Comparison of ENCODE assay signal across 8 cellular contexts in the genomic region with DNA sequence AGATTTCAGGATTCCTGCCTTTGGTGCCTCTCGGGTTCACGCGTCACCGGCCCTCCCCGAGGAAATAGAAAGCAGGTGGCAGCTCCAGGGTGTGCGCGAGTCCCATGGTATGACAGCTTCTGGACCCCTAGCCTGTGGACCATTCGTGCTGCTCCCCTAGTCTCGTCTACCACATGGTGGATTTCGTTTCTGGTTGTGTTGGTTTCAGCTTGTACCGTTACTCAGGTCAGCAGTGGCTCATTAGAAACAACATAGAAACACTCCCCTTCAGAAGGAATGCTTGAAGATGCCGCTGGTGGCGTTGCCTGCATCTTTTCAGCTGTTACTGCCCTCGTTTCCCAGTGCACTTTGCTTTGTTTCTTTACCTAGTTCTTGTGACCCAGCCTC. TPM values are rescaled to one million over a fixed set of nuclear protein-coding genes. Genes with fewer than 3 reads are reported as not detected.
A peak's percentile ranks its signal among the peaks of the same experiment; 100 is the strongest.
DNase-seq lines count a peak whose midpoint lies in the region; ATAC-seq, FAIRE-seq and TF ChIP-seq lines count a peak whose summit lies in the region.

No MANE protein-coding gene starts in this region.

- CTCF ChIA-PET in AG04450 (lab: Charles Lee) (interaction anchor here (0.7 to 2.2 kb wide), 2 partner anchors 21 to 60 kb away, joined by 3 to 10 read pairs; no protein-coding TSS in a partner anchor), GM12878 (lab: Yijun Ruan, JAX) (interaction anchor here (0.7 to 4.3 kb wide), 5 partner anchors 8 to 76 kb away, joined by 3 to 26 read pairs (median 4); partner anchors contain the start of gene API5)

- WGBS in GM12878 (ENCODE audit: insufficient coverage, insufficient replicate concordance, low lambda C conversion rate, missing lambda C conversion rate): 2% methylated on average over 14 of the region's 14 CpGs

- no TSS peak for BruUV-seq in GM12878 (replicated peaks; lab: Mats Ljungman, UMichigan)

- FAIRE-seq in GM12878 (lab: Jason Lieb, UNC): peak; percentile 38

- H3K27me3 ChIP-seq in AG04450 (ENCODE audit: control insufficient read depth, insufficient read depth, low read length) (no peaks in the 10 kb centered on the region), GM12878 (replicated peaks in 1 of 2; ENCODE audit: control insufficient read depth in 2 of 2, insufficient read depth in 2 of 2, low read length in 1 of 2) (no peaks in the 10 kb centered on the region)

- peak overlapping the region; percentile 96 for H3K9ac ChIP-seq in GM12878 (ENCODE audit: control insufficient read depth, insufficient read depth, low read length)

- H3K4me2 ChIP-seq in GM12878 (ENCODE audit: control insufficient read depth, insufficient read depth): peak overlapping the region; percentile 78

- POLR2A ChIA-PET in AG04450 (lab: Yijun Ruan, JAX) (interaction anchor here (0.7 to 1.9 kb wide), 6 partner anchors 8 to 47 kb away, joined by 3 to 27 read pairs (median 7); partner anchors contain the start of gene API5), GM12878 (lab: Charles Lee) (interaction anchor here (0.7 to 2.5 kb wide), 4 partner anchors 9 to 47 kb away, joined by 3 to 19 read pairs (median 10); partner anchors contain the start of gene API5)

- H3K27ac ChIP-seq in AG04450 (ENCODE audit: low read depth, low read length) (peak overlapping the region; percentile 73), GM12878 (ENCODE audit: control insufficient read depth, insufficient read depth) (peak overlapping the region; percentile 96)

- TF ChIP-seq RAD21 in GM12878 (IDR thresholded peaks at IDR 0.05; ENCODE audit: insufficient read depth, low read depth, low read length): no peak

- no peak for TF ChIP-seq POLR2A in GM12878 (IDR thresholded peaks at IDR 0.05; ENCODE audit: low read depth, low read length)

- ATAC-seq in HG02759 (IDR thresholded peaks at IDR 0.05; ENCODE audit: unreplicated experiment) (peak; percentile 35), GM12878 (peak; percentile 74)

- no peaks in the 10 kb centered on the region; the same call in 1 of the 2 replicates for H3K9me3 ChIP-seq in AG04450 (ENCODE audit: control insufficient read depth, insufficient read depth, low read length)
- H3K9me3 ChIP-seq in GM12878 (replicated peaks; ENCODE audit: control insufficient read depth, insufficient read depth, low read length): no peaks in the 10 kb centered on the region

- DNase-seq in AG04450 (ENCODE audit: low read depth, low spot score) (no peak), GM13977 (ENCODE audit: low spot score) (peak; percentile 39), NCI-H146 treated with DMSO at 0.1 percent for 48 hours (lab: John Stamatoyannopoulos, UW; ENCODE audit: unreplicated experiment) (peak; percentile 18), GM12878 (ENCODE audit: low read depth, low spot score) (peak; percentile 21), iPS-NIHi7 (ENCODE audit: extremely low spot score) (peak; percentile 22), NCI-H524 treated with DMSO at 0.1 percent for 48 hours (lab: John Stamatoyannopoulos, UW) (no peak)
- DNase-seq in stimulated activated CD4-positive, alpha-beta T cell treated with anti-CD3 and anti-CD28 coated beads, Interleukin-4, amount 100 ng/mL, for 24 hours: peak; percentile 41

- intact Hi-C loops in GM12878 (cut with micrococcal nuclease; ENCODE audit: unreplicated experiment): loop anchor here (2.0 kb wide), 1 partner anchor 47 kb away; no protein-coding TSS in a partner anchor

- H3K4me3 ChIP-seq in AG04450 (ENCODE audit: low read depth, low read length) (peak overlapping the region; percentile 91), GM12878 (peak overlapping the region; percentile 62)

- peaks cover 55% of the 10 kb centered on the region for H3K79me2 ChIP-seq in GM12878 (ENCODE audit: control insufficient read depth, insufficient read depth, low read length)

- SMC1A ChIA-PET in GM12878 (lab: Charles Lee; ENCODE audit: uncharacterized antibody, unreplicated experiment): interaction anchor here (1.1 to 2.1 kb wide), 11 partner anchors 7 to 64 kb away, joined by 3 to 9 read pairs (median 4); no protein-coding TSS in a partner anchor

- peak overlapping the region; percentile 89 for H2AFZ ChIP-seq in GM12878 (ENCODE audit: control insufficient read depth, low read depth, low read length)

- H4K20me1 ChIP-seq in GM12878 (ENCODE audit: control insufficient read depth, insufficient read depth): no peaks in the 10 kb centered on the region

- RAD21 ChIA-PET in GM12878 (lab: Charles Lee; ENCODE audit: unreplicated experiment): interaction anchor here (1.2 to 2.8 kb wide), 2 partner anchors 8 to 47 kb away, joined by 4 to 17 read pairs; partner anchors contain the start of gene API5

- no peaks in the 10 kb centered on the region for H3K36me3 ChIP-seq in GM12878 (ENCODE audit: control insufficient read depth in 2 of 2, insufficient read depth in 2 of 2, low read length in 1 of 2)

- TF ChIP-seq CTCF in AG04450 (IDR thresholded peaks at IDR 0.05; ENCODE audit: low read depth, low read length) (no peak), GM13977 (IDR thresholded peaks at IDR 0.05; ENCODE audit: extremely low read depth, insufficient read depth, missing control alignments) (no peak), GM12878 (IDR thresholded peaks at IDR 0.05 in 2 of 3, conservative IDR thresholded peaks at IDR 0.05 in 1 of 3; ENCODE audit: control insufficient read depth in 2 of 3, extremely low read depth in 1 of 3, insufficient read depth in 1 of 3, low read depth in 3 of 3, low read length in 3 of 3) (no peak)

- no peak for TF ChIP-seq EP300 in GM12878 (IDR thresholded peaks at IDR 0.05; ENCODE audit: borderline replicate concordance in 1 of 2, control insufficient read depth in 1 of 2, low read depth in 2 of 2, low read length in 2 of 2)

- H3K4me1 ChIP-seq in GM12878 (ENCODE audit: control insufficient read depth, insufficient read depth, low read length): peaks cover 6% of the 10 kb centered on the region; the same call in 1 of the 2 replicates

- in situ Hi-C loops in GM13977 (cut with MboI; ENCODE audit: low pct_unique_long_range_greater_than_20kb, low sequenced_read_pairs, unreplicated experiment) (no loop called here), GM12878 (cut with MboI) (loop anchor here (25.0 kb wide), 1 partner anchor 1228 kb away; no protein-coding TSS in a partner anchor)

TF ChIP-seq in GM12878, 131 proteins besides CTCF, POLR2A, EP300 and RAD21 (continues in another document):
- TF ChIP-seq IRF4 (IDR thresholded peaks at IDR 0.05; ENCODE audit: low read depth, low read length) (0 out of 2 replicates have a peak, but pooled peaks have one; percentile 34), ZBTB33 (IDR thresholded peaks at IDR 0.05) (no peak), MEF2A (IDR thresholded peaks at IDR 0.05; ENCODE audit: insufficient read depth, low read depth, low read length) (no peak)

RNA-seq across cellular contexts. Expression of gene TTC17, which starts 0.7 kb away (rescaled TPM):
- 98.1 and 111 TPM in 2 replicates for polyA plus RNA-seq in AG04450 (2011; rRNA removed)
- polyA minus RNA-seq in AG04450 (2011; rRNA and poly(A)+ RNA removed): 130 and 144 TPM in 2 replicates
- total RNA-seq in GM12878 (2013; cell fraction: nucleolus; rRNA removed): 684 and 703 TPM in 2 replicates
- total RNA-seq in GM12878 (2014; rRNA removed): 49.5 and 51.9 TPM in 2 replicates
- total RNA-seq in GM12878 (2014; rRNA removed; fragmentation: Illumina TruSeq; extraction: Trizol): 62.8 and 69.6 TPM in 2 replicates
- 36.1 and 37.3 TPM in 2 replicates for total RNA-seq in GM12878 (2021)
- polyA plus RNA-seq in GM12878 (2011; ENCODE audit: low read depth): 28.2 TPM
- 116 and 133 TPM in 2 replicates for polyA plus RNA-seq in GM12878 (2011; rRNA removed)
- 50.7 and 61.1 TPM in 2 replicates for polyA plus RNA-seq in GM12878 (2011; cell fraction: cytosol; rRNA removed)
- 327 and 442 TPM in 2 replicates for polyA plus RNA-seq in GM12878 (2011; cell fraction: nucleus; rRNA removed)
- 34.2 and 54.8 TPM in 2 replicates for polyA plus RNA-seq in GM12878 (2012)
- polyA plus RNA-seq in GM12878 (2014; fragmentation: Illumina TruSeq; extraction: Trizol): 58.1 and 66.4 TPM in 2 replicates
- polyA plus RNA-seq in GM12878 (2014; fragmentation: Nextera tagmentation; extraction: Ambion mirVana): 10 to 100 TPM; 15.9 to 20.0 TPM
- polyA plus RNA-seq in GM12878 (2014; rRNA removed): 38.9 and 46.9 TPM in 2 replicates
- 10 to 100 TPM; 24.7 to 30.0 TPM for polyA plus RNA-seq in GM12878 (2016; fragmentation: Nextera tagmentation; extraction: Ambion mirVana)
- 174 and 203 TPM in 2 replicates for polyA minus RNA-seq in GM12878 (2011; rRNA and poly(A)+ RNA removed)
- 13.6 and 18.3 TPM in 2 replicates for polyA minus RNA-seq in GM12878 (2011; cell fraction: cytosol; rRNA and poly(A)+ RNA removed)
- 193 and 277 TPM in 2 replicates for polyA minus RNA-seq in GM12878 (2011; cell fraction: nucleus; rRNA and poly(A)+ RNA removed)

RNA-seq across cellular contexts. Expression of gene API5, which starts 47.6 kb away (rescaled TPM):
- polyA plus RNA-seq in AG04450 (2011; rRNA removed) (66.7 and 89.5 TPM in 2 replicates), GM12878 (2011; rRNA removed) (89.5 and 146 TPM in 2 replicates), GM12878 (2014; fragmentation: Illumina TruSeq; extraction: Trizol) (129 and 150 TPM in 2 replicates), GM12878 (2014; fragmentation: Nextera tagmentation; extraction: Ambion mirVana) (10 to 100 TPM; 52.0 to 55.1 TPM), GM12878 (2014; rRNA removed) (97.3 and 109 TPM in 2 replicates), GM12878 (2016; fragmentation: Nextera tagmentation; extraction: Ambion mirVana) (100 to 1,000 TPM; 175 to 193 TPM)
- polyA minus RNA-seq in AG04450 (2011; rRNA and poly(A)+ RNA removed): 39.3 and 54.1 TPM in 2 replicates
- total RNA-seq in GM12878 (2013; cell fraction: nucleolus; rRNA removed): 94.9 and 101 TPM in 2 replicates
- total RNA-seq in GM12878 (2014; rRNA removed) (80.5 and 91.7 TPM in 2 replicates), GM12878 (2014; rRNA removed; fragmentation: Illumina TruSeq; extraction: Trizol) (103 and 104 TPM in 2 replicates), GM12878 (2021) (121 and 123 TPM in 2 replicates)
- 32.7 TPM for polyA plus RNA-seq in GM12878 (2011; ENCODE audit: low read depth)
- 30.6 and 32.2 TPM in 2 replicates for polyA plus RNA-seq in GM12878 (2011; cell fraction: cytosol; rRNA removed)
- polyA plus RNA-seq in GM12878 (2011; cell fraction: nucleus; rRNA removed): 42.5 and 65.3 TPM in 2 replicates
- 51.3 and 57.6 TPM in 2 replicates for polyA plus RNA-seq in GM12878 (2012)
- 43.2 and 55.3 TPM in 2 replicates for polyA minus RNA-seq in GM12878 (2011; rRNA and poly(A)+ RNA removed)
- polyA minus RNA-seq in GM12878 (2011; cell fraction: cytosol; rRNA and poly(A)+ RNA removed): 23.5 and 30.5 TPM in 2 replicates
- 29.7 and 39.7 TPM in 2 replicates for polyA minus RNA-seq in GM12878 (2011; cell fraction: nucleus; rRNA and poly(A)+ RNA removed)

Comparison
In these comparisons a context has a peak if more than half of its experiments do, and no peak if none do; other contexts are left out.
1. DNase-seq: peak in GM13977 (single experiment), NCI-H146 treated with DMSO at 0.1 percent for 48 hours (single experiment), GM12878 (single experiment), iPS-NIHi7 (single experiment) and stimulated activated CD4-positive, alpha-beta T cell treated with anti-CD3 and anti-CD28 coated beads, Interleukin-4, amount 100 ng/mL, for 24 hours (single experiment); none in AG04450 (single experiment) and NCI-H524 treated with DMSO at 0.1 percent for 48 hours (single experiment).